Comparison of ENCODE assay signal across 10 cellular contexts in the genomic region with DNA sequence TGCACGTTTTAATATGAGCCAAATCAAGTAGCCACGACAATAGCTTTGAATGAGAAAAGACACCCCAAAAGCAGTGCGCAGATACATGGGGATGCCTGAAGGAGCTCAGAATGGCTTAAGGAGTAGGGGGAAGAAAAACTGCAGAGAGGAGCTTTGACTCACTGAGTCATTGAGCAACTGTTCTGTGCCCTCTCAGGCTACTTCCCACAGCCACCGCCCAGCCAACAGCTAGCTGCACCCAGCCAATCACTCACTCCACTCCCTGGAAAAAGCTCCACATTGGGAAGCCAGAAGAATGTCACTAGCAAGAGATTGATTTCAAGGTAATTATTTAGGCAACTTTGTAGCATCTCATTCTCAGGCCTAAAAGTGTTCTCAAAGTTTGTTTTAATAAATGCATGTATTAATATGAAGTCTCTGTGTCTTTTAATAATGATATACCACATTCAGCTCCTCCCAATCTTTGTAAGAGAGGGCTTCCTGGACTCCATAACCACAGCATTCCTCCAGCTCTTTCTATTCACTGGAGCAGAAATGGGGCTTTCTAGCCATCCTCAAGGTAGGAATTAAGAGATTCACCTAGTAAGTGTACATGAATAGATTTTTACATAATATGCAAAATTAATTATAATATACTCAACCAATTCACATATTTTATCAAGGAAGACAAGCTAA. TPM values are rescaled to one million over a fixed set of nuclear protein-coding genes. Genes with fewer than 3 reads are reported as not detected.
DNase-seq lines count a peak whose midpoint lies in the region; ATAC-seq and TF ChIP-seq lines count a peak whose summit lies in the region.
"Had no signal": no experiment of that assay in that cellular context is flagged by ENCODE, and none has a peak within 500 bp of the region (broad histone marks: within the 10 kb centered on the region; RNA-seq: fewer than 3 reads in every experiment).

No MANE protein-coding gene starts in this region.

- H3K27me3 ChIP-seq in MG63 (no peaks in the 10 kb centered on the region), brain microvascular endothelial cell (replicated peaks) (no peaks in the 10 kb centered on the region), lung (ENCODE audit: control insufficient read depth, insufficient read depth) (no peaks in the 10 kb centered on the region), Caco-2 (replicated peaks; ENCODE audit: control insufficient read depth, insufficient read depth, low read length) (no peaks in the 10 kb centered on the region)

- H3K4me3 Mint-ChIP-seq in Caco-2 (ENCODE audit: unreplicated experiment), result no peak overlapping the region

- TF ChIP-seq CTCF in brain microvascular endothelial cell (IDR thresholded peaks at IDR 0.05; ENCODE audit: low read depth, low read length, missing control alignments), result no peak
- no peak for TF ChIP-seq CTCF in lung (IDR thresholded peaks at IDR 0.05; ENCODE audit: control extremely low read depth, extremely low read depth)
- no peak for TF ChIP-seq CTCF in Caco-2 (IDR thresholded peaks at IDR 0.05; ENCODE audit: insufficient read depth in 1 of 2, low read depth in 1 of 2, low read length in 1 of 2, severe bottlenecking in 1 of 2, unreplicated experiment in 1 of 2)

- peak; percentile 94 for DNase-seq in ACHN
- DNase-seq in MG63, result peak; percentile 64
- DNase-seq in brain microvascular endothelial cell, result peak; percentile 45
- no peak for DNase-seq in lung (ENCODE audit: low spot score)
- DNase-seq in Caco-2, result no peak
- DNase-seq in HuH-7 (ENCODE audit: low spot score), result no peak
- DNase-seq in NCI-H146 treated with DMSO at 0.1 percent for 48 hours (lab: John Stamatoyannopoulos, UW; ENCODE audit: unreplicated experiment), result no peak
- DNase-seq: NCI-H69 had no signal

- BruUV-seq in Caco-2 (replicated peaks; lab: Mats Ljungman, UMichigan), result no TSS peak

- no peaks in the 10 kb centered on the region for H3K9me3 Mint-ChIP-seq in Caco-2 (ENCODE audit: unreplicated experiment)

- no peak overlapping the region for H3K27ac Mint-ChIP-seq in Caco-2 (ENCODE audit: unreplicated experiment)
- H3K27ac Mint-ChIP-seq: progenitor cell of endocrine pancreas had no signal

- no peaks in the 10 kb centered on the region for H3K4me1 Mint-ChIP-seq in Caco-2 (ENCODE audit: low read depth, unreplicated experiment)

- CTCF ChIA-PET in Caco-2 (lab: Charles Lee), result no interaction called here

- in situ Hi-C loops in ACHN (cut with HindIII; ENCODE audit: low pct_ligation_motif_present, low pct_unique_long_range_greater_than_20kb, low sequenced_read_pairs) (no loop called here), brain microvascular endothelial cell (cut with HindIII; ENCODE audit: low pct_ligation_motif_present, low sequenced_read_pairs) (no loop called here)

- H3K27ac ChIP-seq in brain microvascular endothelial cell, result peak overlapping the region; percentile 44
- H3K27ac ChIP-seq in lung (ENCODE audit: low read depth in 1 of 2, low read length in 1 of 2), result no peak overlapping the region

- no peaks in the 10 kb centered on the region for H3K27me3 Mint-ChIP-seq in Caco-2 (ENCODE audit: insufficient read depth, unreplicated experiment)
- H3K27me3 Mint-ChIP-seq: progenitor cell of endocrine pancreas had no signal

- H3K4me1 ChIP-seq in lung (ENCODE audit: control insufficient read depth in 2 of 2, insufficient read depth in 2 of 2, low read length in 2 of 2), result peaks cover 3 to 13% of the 10 kb centered on the region in 2 donors
- no peaks in the 10 kb centered on the region for H3K4me1 ChIP-seq in Caco-2

- POLR2A ChIA-PET in Caco-2 (lab: Charles Lee), result no interaction called here

- 78 to 79% methylated on average over 4 of the region's 4 CpGs for WGBS in lung, 2 donors

- intact Hi-C loops in Caco-2 (cut with micrococcal nuclease; ENCODE audit: unreplicated experiment), result no loop called here

- peak; percentile 72 for ATAC-seq in lung (ENCODE audit: insufficient read depth, low FRiP score)
- no peak for ATAC-seq in GM21723 (IDR thresholded peaks at IDR 0.05; ENCODE audit: unreplicated experiment)

- H3K36me3 ChIP-seq in MG63 (no peaks in the 10 kb centered on the region), brain microvascular endothelial cell (replicated peaks) (no peaks in the 10 kb centered on the region), lung (ENCODE audit: control insufficient read depth in 2 of 2, insufficient read depth in 2 of 2, low read length in 2 of 2) (peaks cover 0 to 2% of the 10 kb centered on the region in 2 donors), Caco-2 (ENCODE audit: control insufficient read depth, insufficient read depth, low read length) (no peaks in the 10 kb centered on the region)

- peaks cover 6% of the 10 kb centered on the region for H3K36me3 Mint-ChIP-seq in Caco-2 (ENCODE audit: insufficient read depth, unreplicated experiment)

- H3K4me3 ChIP-seq in MG63, result no peak overlapping the region
- no peak overlapping the region for H3K4me3 ChIP-seq in brain microvascular endothelial cell (ENCODE audit: low read depth, low read length)
- H3K4me3 ChIP-seq in lung, result no peak overlapping the region
- H3K4me3 ChIP-seq in Caco-2 (ENCODE audit: low read depth, low read length), result no peak overlapping the region

- H3K9me3 ChIP-seq in MG63 (peaks cover 2% of the 10 kb centered on the region; the same call in 1 of the 2 replicates), lung (ENCODE audit: control insufficient read depth in 2 of 2, insufficient read depth in 1 of 2, low read length in 1 of 2) (peaks cover 0 to 2% of the 10 kb centered on the region in 2 donors), Caco-2 (no peaks in the 10 kb centered on the region)

RNA-seq across cellular contexts. Expression of gene DUSP10, which starts 16.8 kb away (rescaled TPM):
- 5.8 and 6.3 TPM in 2 replicates for total RNA-seq in MG63 (2014; rRNA removed; shearing (Covaris generic); ENCODE audit: low replicate concordance)
- total RNA-seq in lung (10 to 100 TPM; 12.0 to 17.2 TPM), Caco-2 (2022) (2.0 and 2.1 TPM in 2 replicates)
- polyA plus RNA-seq in lung, result 10 to 100 TPM in 1 of 2 donors, 1 to 10 TPM in 1; 5.3 to 11.0 TPM

Comparison
In these comparisons a context has a peak if more than half of its experiments do, and no peak if none do; other contexts are left out.
1. DNase-seq: peak in ACHN (single experiment), MG63 (single experiment) and brain microvascular endothelial cell (single experiment); none in lung (single experiment), Caco-2 (0 of 2), HuH-7 (single experiment) and NCI-H146 treated with DMSO at 0.1 percent for 48 hours (single experiment).